In genomic region chr16:84396537-84397008, GRCh38 we compare ENCODE assay signal across 17 cellular contexts. TPM values are rescaled to one million over a fixed set of nuclear protein-coding genes. Genes with fewer than 3 reads are reported as not detected.
DNase-seq lines count a peak whose midpoint lies in the region; ATAC-seq and TF ChIP-seq lines count a peak whose summit lies in the region.
"Had no signal": no experiment of that assay in that cellular context is flagged by ENCODE, and none has a peak within 500 bp of the region (broad histone marks: within the 10 kb centered on the region; RNA-seq: fewer than 3 reads in every experiment).

No MANE protein-coding gene starts in this region.

- H3K27ac Mint-ChIP-seq in Caco-2 (ENCODE audit: unreplicated experiment) = peak overlapping the region; percentile 94
- peak overlapping the region; percentile 69 for H3K27ac Mint-ChIP-seq in endothelial cell (ENCODE audit: unreplicated experiment)
- no peak overlapping the region for H3K27ac Mint-ChIP-seq in nephron progenitor cell
- H3K27ac Mint-ChIP-seq: activated CD4-positive, alpha-beta T cell treated with anti-CD3 and anti-CD28 coated beads, Interleukin-2, amount 10 ng/mL, durations not matched to agents 7 days and 5 days; activated naive CD8-positive, alpha-beta T cell treated with anti-CD3 and anti-CD28 coated beads, Interleukin-2, amount 10 ng/mL, durations not matched to agents 7 days and 5 days; activated T-cell treated with anti-CD3 and anti-CD28 coated beads, Interleukin-2, amount 50 U/mL, for 24 hours; T-helper 1 cell treated with Interleukin-12 subunit alpha and Interleukin-12 subunit beta and Interleukin-4 antibody, amounts not matched to agents 30 μg/mL and 1 μg/mL, for 36 hours had no signal

- peaks cover 28% of the 10 kb centered on the region for H3K4me1 ChIP-seq in Caco-2
- no peaks in the 10 kb centered on the region for H3K4me1 ChIP-seq in mesendoderm (ENCODE audit: control insufficient read depth, low read depth, low read length)
- H3K4me1 ChIP-seq: Peyer's patch had no signal

- H2AK5ac ChIP-seq in mesendoderm (ENCODE audit: low read length) = no peak overlapping the region

- no peaks in the 10 kb centered on the region for H3K9me3 ChIP-seq in Caco-2
- H3K9me3 ChIP-seq: Peyer's patch, thoracic aorta had no signal

- no peak overlapping the region for H3K56ac ChIP-seq in mesendoderm (ENCODE audit: low read length)

- no peak overlapping the region for H3K9ac ChIP-seq in mesendoderm (ENCODE audit: low read length)
- H3K9ac ChIP-seq: parathyroid adenoma had no signal

- H3K79me1 ChIP-seq in mesendoderm (ENCODE audit: low read length) = no peaks in the 10 kb centered on the region

- H3K36me3 ChIP-seq in Caco-2 (ENCODE audit: control insufficient read depth, insufficient read depth, low read length) (no peaks in the 10 kb centered on the region), mesendoderm (ENCODE audit: control insufficient read depth, insufficient read depth, low read length) (no peaks in the 10 kb centered on the region)
- H3K36me3 ChIP-seq: Peyer's patch, thoracic aorta had no signal

- no peak overlapping the region for H3K4me3 ChIP-seq in Caco-2 (ENCODE audit: low read depth, low read length)
- no peak overlapping the region for H3K4me3 ChIP-seq in mesendoderm (ENCODE audit: low read length)
- H3K4me3 ChIP-seq: Peyer's patch, thoracic aorta had no signal

- H3K27ac ChIP-seq in mesendoderm (ENCODE audit: low read depth, low read length) = no peak overlapping the region
- H3K27ac ChIP-seq: parathyroid adenoma, thoracic aorta had no signal

- H4K5ac ChIP-seq in mesendoderm (ENCODE audit: low read length) = no peak overlapping the region

- H3K27me3 Mint-ChIP-seq in Caco-2 (ENCODE audit: insufficient read depth, unreplicated experiment) (no peaks in the 10 kb centered on the region), endothelial cell (ENCODE audit: unreplicated experiment) (no peaks in the 10 kb centered on the region), nephron progenitor cell (ENCODE audit: low read depth, poor library complexity) (peaks cover 14% of the 10 kb centered on the region)

- H3K27me3 ChIP-seq in Caco-2 (replicated peaks; ENCODE audit: control insufficient read depth, insufficient read depth, low read length) = no peaks in the 10 kb centered on the region
- H3K27me3 ChIP-seq in mesendoderm (ENCODE audit: insufficient read depth, low read length, poor library complexity) = no peaks in the 10 kb centered on the region
- H3K27me3 ChIP-seq: Peyer's patch had no signal

- H3K9me3 Mint-ChIP-seq in Caco-2 (ENCODE audit: unreplicated experiment) (no peaks in the 10 kb centered on the region), endothelial cell (ENCODE audit: unreplicated experiment) (no peaks in the 10 kb centered on the region), nephron progenitor cell (peaks cover 8% of the 10 kb centered on the region)
- H3K9me3 Mint-ChIP-seq: activated CD4-positive, alpha-beta T cell treated with anti-CD3 and anti-CD28 coated beads, Interleukin-2, amount 10 ng/mL, durations not matched to agents 7 days and 5 days; activated naive CD8-positive, alpha-beta T cell treated with anti-CD3 and anti-CD28 coated beads, Interleukin-2, amount 10 ng/mL, durations not matched to agents 7 days and 5 days; activated T-cell treated with anti-CD3 and anti-CD28 coated beads, Interleukin-2, amount 50 U/mL, for 24 hours; T-helper 1 cell treated with Interleukin-12 subunit alpha and Interleukin-12 subunit beta and Interleukin-4 antibody, amounts not matched to agents 30 μg/mL and 1 μg/mL, for 36 hours had no signal

- peaks cover 23% of the 10 kb centered on the region for H3K4me1 Mint-ChIP-seq in Caco-2 (ENCODE audit: low read depth, unreplicated experiment)
- H3K4me1 Mint-ChIP-seq in endothelial cell (ENCODE audit: unreplicated experiment) = peaks cover 24% of the 10 kb centered on the region
- H3K4me1 Mint-ChIP-seq in nephron progenitor cell = peaks cover 13% of the 10 kb centered on the region
- H3K4me1 Mint-ChIP-seq: activated CD4-positive, alpha-beta T cell treated with anti-CD3 and anti-CD28 coated beads, Interleukin-2, amount 10 ng/mL, durations not matched to agents 7 days and 5 days; activated naive CD8-positive, alpha-beta T cell treated with anti-CD3 and anti-CD28 coated beads, Interleukin-2, amount 10 ng/mL, durations not matched to agents 7 days and 5 days had no signal

- intact Hi-C loops in Caco-2 (cut with micrococcal nuclease; ENCODE audit: unreplicated experiment) = loop anchor here (1.0 kb wide), 3 partner anchors 28 to 79 kb away; partner anchors contain the start of gene ATP2C2

- H3K4me2 ChIP-seq in mesendoderm (ENCODE audit: low read length) = no peak overlapping the region

- H3K4ac ChIP-seq in mesendoderm (ENCODE audit: low read depth, low read length) = no peak overlapping the region

- CTCF ChIA-PET in Caco-2 (lab: Charles Lee) = no interaction called here

- no peak overlapping the region for H2BK120ac ChIP-seq in mesendoderm (ENCODE audit: low read depth, low read length)

- BruUV-seq in Caco-2 (replicated peaks; lab: Mats Ljungman, UMichigan) = no TSS peak

- H3K4me3 Mint-ChIP-seq in Caco-2 (ENCODE audit: unreplicated experiment) (peak overlapping the region; percentile 71), endothelial cell (ENCODE audit: unreplicated experiment) (no peak overlapping the region), nephron progenitor cell (no peak overlapping the region)
- H3K4me3 Mint-ChIP-seq: activated CD4-positive, alpha-beta T cell treated with anti-CD3 and anti-CD28 coated beads, Interleukin-2, amount 10 ng/mL, durations not matched to agents 7 days and 5 days; activated naive CD8-positive, alpha-beta T cell treated with anti-CD3 and anti-CD28 coated beads, Interleukin-2, amount 10 ng/mL, durations not matched to agents 7 days and 5 days; activated T-cell treated with anti-CD3 and anti-CD28 coated beads, Interleukin-2, amount 50 U/mL, for 24 hours; T-helper 1 cell treated with Interleukin-12 subunit alpha and Interleukin-12 subunit beta and Interleukin-4 antibody, amounts not matched to agents 30 μg/mL and 1 μg/mL, for 36 hours had no signal

- TF ChIP-seq CTCF in Caco-2 (IDR thresholded peaks at IDR 0.05; ENCODE audit: insufficient read depth in 1 of 2, low read depth in 1 of 2, low read length in 1 of 2, severe bottlenecking in 1 of 2, unreplicated experiment in 1 of 2) = no peak
- no peak for TF ChIP-seq CTCF in endothelial cell (IDR thresholded peaks at IDR 0.05; ENCODE audit: unreplicated experiment)
- TF ChIP-seq CTCF in nephron progenitor cell (IDR thresholded peaks at IDR 0.05) = no peak

- H2BK15ac ChIP-seq in mesendoderm (replicated peaks; ENCODE audit: low read depth) = no peak overlapping the region

- WGBS in mesendoderm (ENCODE audit: extremely low coverage, insufficient coverage, low lambda C conversion rate) = no CpG with 5 or more reads among the region's 9 CpGs

- H4K8ac ChIP-seq in mesendoderm (ENCODE audit: low read depth, low read length) = no peak overlapping the region

- H3K23ac ChIP-seq in mesendoderm (ENCODE audit: low read length) = no peak overlapping the region

- H3K18ac ChIP-seq in mesendoderm (ENCODE audit: low read length) = no peak overlapping the region

- DNase-seq in Caco-2 (peak; percentile 79 to 84), MV-4-11 (lab: John Stamatoyannopoulos, UW) (peak; percentile 52), endothelial cell (ENCODE audit: low spot score) (no peak), mesendoderm (peak; percentile 40), NCI-H2171 (lab: John Stamatoyannopoulos, UW) (no peak), NCI-H2107 (lab: John Stamatoyannopoulos, UW) (no peak), nephron progenitor cell (no peak)
- DNase-seq: activated CD4-positive, alpha-beta T cell treated with anti-CD3 and anti-CD28 coated beads, Interleukin-2, amount 10 ng/mL, durations not matched to agents 7 days and 5 days; activated naive CD8-positive, alpha-beta T cell treated with anti-CD3 and anti-CD28 coated beads, Interleukin-2, amount 10 ng/mL, durations not matched to agents 7 days and 5 days; activated T-cell treated with anti-CD3 and anti-CD28 coated beads, Interleukin-2, amount 50 U/mL, for 24 hours; DND-41; NCI-H524; Peyer's patch had no signal

- no peak for ATAC-seq in HG02678 (IDR thresholded peaks at IDR 0.05; ENCODE audit: unreplicated experiment)

- H3K36me3 Mint-ChIP-seq in Caco-2 (ENCODE audit: insufficient read depth, unreplicated experiment) (peaks cover 17% of the 10 kb centered on the region), endothelial cell (ENCODE audit: low read depth, unreplicated experiment) (no peaks in the 10 kb centered on the region), nephron progenitor cell (ENCODE audit: low read depth) (no peaks in the 10 kb centered on the region)
- H3K36me3 Mint-ChIP-seq: activated naive CD8-positive, alpha-beta T cell treated with anti-CD3 and anti-CD28 coated beads, Interleukin-2, amount 10 ng/mL, durations not matched to agents 7 days and 5 days had no signal

- no peak overlapping the region for H2BK5ac ChIP-seq in mesendoderm (ENCODE audit: low read length)

- H3K79me2 ChIP-seq in mesendoderm (ENCODE audit: control insufficient read depth, insufficient read depth, low read length) = no peaks in the 10 kb centered on the region
- H3K79me2 ChIP-seq: parathyroid adenoma had no signal

- POLR2A ChIA-PET in Caco-2 (lab: Charles Lee) = interaction anchor here (0.6 to 0.7 kb wide), 2 partner anchors 28 to 80 kb away, joined by 3 read pairs; partner anchors contain the start of gene ATP2C2

RNA-seq across cellular contexts. Expression of gene ATP2C2, which starts 28.2 kb away (rescaled TPM):
- total RNA-seq in Caco-2 (2022) (45.7 and 47.0 TPM in 2 replicates), endothelial cell (ENCODE audit: unreplicated experiment) (2.7 TPM)
- polyA plus RNA-seq in mesendoderm (2013, experiment 1 of 2) = 0.93 TPM
- 0.74 TPM for polyA plus RNA-seq in mesendoderm (2013, experiment 2 of 2)
- total RNA-seq: activated CD4-positive, alpha-beta T cell treated with anti-CD3 and anti-CD28 coated beads, Interleukin-2, amount 10 ng/mL, durations not matched to agents 7 days and 5 days; activated naive CD8-positive, alpha-beta T cell treated with anti-CD3 and anti-CD28 coated beads, Interleukin-2, amount 10 ng/mL, durations not matched to agents 7 days and 5 days had no signal

Comparison
In these comparisons a context has a peak if more than half of its experiments do, and no peak if none do; other contexts are left out.
1. DNase-seq: peak in Caco-2 (2 of 2), MV-4-11 (single experiment) and mesendoderm (single experiment); none in endothelial cell (single experiment), NCI-H2171 (single experiment), NCI-H2107 (single experiment) and nephron progenitor cell (single experiment).
2. RNA of gene ATP2C2, which starts 28.2 kb away (total RNA-seq): 45.7 to 47.0 TPM in Caco-2; 2.7 TPM in endothelial cell (single experiment); every median in the first group is over 10 times any median in the second.